10 cellular contexts compared by ENCODE assay signal in the genomic region with DNA sequence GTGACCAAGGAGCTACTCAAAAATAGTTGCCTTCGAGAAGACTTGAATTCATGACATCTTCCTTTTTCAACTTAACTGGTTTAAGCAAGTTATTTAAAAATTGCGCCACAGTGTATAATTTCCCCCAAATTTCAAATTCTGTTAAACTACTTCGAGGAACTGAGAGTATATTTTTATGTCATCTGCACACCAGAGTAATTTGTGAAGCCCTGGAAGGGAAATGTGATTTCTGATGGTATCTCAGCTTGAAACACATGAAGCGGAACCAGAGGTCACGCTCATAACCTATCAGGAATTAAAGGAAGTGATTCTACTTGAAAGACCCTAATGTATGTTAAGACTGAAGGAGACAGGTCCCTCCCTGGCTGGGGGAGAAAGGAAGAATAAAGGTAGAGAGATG. TPM values are rescaled to one million over a fixed set of nuclear protein-coding genes. Genes with fewer than 3 reads are reported as not detected.
DNase-seq lines count a peak whose midpoint lies in the region; ATAC-seq, FAIRE-seq and TF ChIP-seq lines count a peak whose summit lies in the region.
"Had no signal": no experiment of that assay in that cellular context is flagged by ENCODE, and none has a peak within 500 bp of the region (broad histone marks: within the 10 kb centered on the region; RNA-seq: fewer than 3 reads in every experiment).

No MANE protein-coding gene starts in this region.

- H2BK15ac ChIP-seq in H1 (ENCODE audit: low read length), result no peak overlapping the region

- no peak overlapping the region for H2BK12ac ChIP-seq in H1 (ENCODE audit: low read depth, low read length)

- POLR2A ChIA-PET in H1 (lab: Charles Lee; ENCODE audit: partially characterized antibody), result no interaction called here

- no peaks in the 10 kb centered on the region for H4K20me1 ChIP-seq in H1 (replicated peaks in 1 of 2; ENCODE audit: control insufficient read depth in 1 of 2, insufficient read depth in 2 of 2, low read length in 2 of 2)

- H3K56ac ChIP-seq in H1 (replicated peaks; ENCODE audit: insufficient read length, low read depth, low read length), result no peak overlapping the region

- H3K79me2 ChIP-seq in H1 (ENCODE audit: control insufficient read depth in 1 of 2, insufficient read depth in 2 of 2, low read length in 2 of 2), result no peaks in the 10 kb centered on the region

- H3K23ac ChIP-seq in H1 (ENCODE audit: insufficient read length), result no peak overlapping the region

- H3K4me3 ChIP-seq in H1 (ENCODE audit: extremely low read depth in 1 of 4, insufficient read depth in 2 of 4, low read depth in 3 of 4, low read length in 4 of 4), result no peak overlapping the region
- H3K4me3 ChIP-seq in tibial artery, result no peak overlapping the region
- H3K4me3 ChIP-seq in esophagus squamous epithelium, result no peak overlapping the region
- H3K4me3 ChIP-seq: PC-9 had no signal

- TF ChIP-seq CTCF in GM13977 (IDR thresholded peaks at IDR 0.05; ENCODE audit: extremely low read depth, insufficient read depth, missing control alignments) (no peak), H1 (IDR thresholded peaks at IDR 0.05; ENCODE audit: control extremely low read depth in 1 of 3, insufficient read depth in 1 of 3, low read depth in 1 of 3, low read length in 3 of 3) (no peak), tibial artery (IDR thresholded peaks at IDR 0.05) (no peak), esophagus squamous epithelium (IDR thresholded peaks at IDR 0.05) (no peak), foreskin keratinocyte (conservative IDR thresholded peaks at IDR 0.05) (no peak)

- no peaks in the 10 kb centered on the region for H3K23me2 ChIP-seq in H1 (ENCODE audit: low read depth, low read length)

- H3K4ac ChIP-seq in H1 (replicated peaks; ENCODE audit: insufficient read length, low read depth, low read length), result no peak overlapping the region

- H3K27ac ChIP-seq in H1 (ENCODE audit: low read depth, low read length) (no peak overlapping the region), tibial artery (no peak overlapping the region), esophagus squamous epithelium (no peak overlapping the region), foreskin keratinocyte (no peak overlapping the region)
- H3K27ac ChIP-seq: PC-9 had no signal

- no peaks in the 10 kb centered on the region for H3K36me3 ChIP-seq in H1 (ENCODE audit: control insufficient read depth in 2 of 4, insufficient read depth in 4 of 4, low read length in 3 of 4)
- no peaks in the 10 kb centered on the region for H3K36me3 ChIP-seq in tibial artery
- no peaks in the 10 kb centered on the region for H3K36me3 ChIP-seq in esophagus squamous epithelium

- H3K14ac ChIP-seq in H1 (ENCODE audit: insufficient read length), result no peak overlapping the region

- no peak overlapping the region for H2BK20ac ChIP-seq in H1 (ENCODE audit: low read length)

- TF ChIP-seq POLR2A in H1 (IDR thresholded peaks at IDR 0.05; ENCODE audit: control extremely low read depth in 1 of 2, low read depth in 2 of 2, low read length in 2 of 2), result no peak
- TF ChIP-seq POLR2A in esophagus squamous epithelium (IDR thresholded peaks at IDR 0.05), result no peak

- CTCF ChIA-PET in H1 (lab: Charles Lee; ENCODE audit: partially characterized antibody), result interaction anchor here (0.8 to 2.5 kb wide), 2 partner anchors 22 to 106 kb away, joined by 4 to 11 read pairs; no protein-coding TSS in a partner anchor

- H3K4me1 ChIP-seq in H1 (replicated peaks in 1 of 4; ENCODE audit: control insufficient read depth in 3 of 4, insufficient read depth in 4 of 4, low read length in 3 of 4), result peaks cover 0 to 2% (median under 1%) of the 10 kb centered on the region in 4 experiments; a peak in 1 of 7 replicates
- H3K4me1 ChIP-seq in tibial artery, result no peaks in the 10 kb centered on the region
- peaks cover 0 to 1% (median 1%) of the 10 kb centered on the region in 3 donors for H3K4me1 ChIP-seq in esophagus squamous epithelium
- H3K4me1 ChIP-seq in foreskin keratinocyte, result no peaks in the 10 kb centered on the region

- H3K9me3 ChIP-seq in H1 (ENCODE audit: insufficient read depth in 2 of 2, low read depth in 1 of 2, low read length in 1 of 2) (no peaks in the 10 kb centered on the region), tibial artery (no peaks in the 10 kb centered on the region), esophagus squamous epithelium (no peaks in the 10 kb centered on the region)

- H3K79me1 ChIP-seq in H1 (ENCODE audit: low read depth, low read length), result no peaks in the 10 kb centered on the region

- no peak for TF ChIP-seq RAD21 in H1 (IDR thresholded peaks at IDR 0.05 in 1 of 2, conservative IDR thresholded peaks at IDR 0.05 in 1 of 2; ENCODE audit: low read depth in 2 of 2, low read length in 2 of 2)

- no peak overlapping the region for H2AK5ac ChIP-seq in H1 (ENCODE audit: low read depth, low read length)

- no peak overlapping the region for H4K91ac ChIP-seq in H1 (replicated peaks; ENCODE audit: insufficient read length, low read length)

- no peak overlapping the region for H2BK5ac ChIP-seq in H1 (ENCODE audit: low read depth, low read length)

- DNase-seq in GM13977 (ENCODE audit: low spot score) (peak; percentile 40), H1 (ENCODE audit: low read depth in 1 of 2, low spot score in 2 of 2) (no peak), tibial artery (no peak), COLO829 (ENCODE audit: low spot score) (no peak), esophagus squamous epithelium (lab: John Stamatoyannopoulos, UW) (no peak), foreskin keratinocyte (no peak)
- DNase-seq: PC-9 had no signal

- no peak for FAIRE-seq in H1 (lab: Jason Lieb, UNC)
- FAIRE-seq: keratinocyte had no signal

- intact Hi-C loops in tibial artery (cut with DNase I; ENCODE audit: low total_unique reads), result no loop called here
- intact Hi-C loops in esophagus squamous epithelium (cut with DNase I), result no loop called here

- 0 out of 2 replicates have a peak overlapping the region, but pooled peaks have one; percentile 68 for H2AFZ ChIP-seq in H1 (ENCODE audit: low read length)
- H2AFZ ChIP-seq: PC-9 had no signal

- H3K18ac ChIP-seq in H1 (ENCODE audit: extremely low read depth, low read length), result no peak overlapping the region

- no peak overlapping the region for H3K4me2 ChIP-seq in H1 (ENCODE audit: insufficient read depth in 1 of 2, low read depth in 2 of 2, low read length in 2 of 2)
- H3K4me2 ChIP-seq: PC-9 had no signal

- in situ Hi-C loops in GM13977 (cut with MboI; ENCODE audit: low pct_unique_long_range_greater_than_20kb, low sequenced_read_pairs, unreplicated experiment), result no loop called here

- 92% methylated on average over 5 of the region's 5 CpGs; no CpG with 5 or more reads in 1 of the 2 experiments for WGBS in H1 (ENCODE audit: extremely low coverage in 1 of 2, insufficient coverage in 1 of 2, insufficient read length in 1 of 2, insufficient replicate concordance in 2 of 2, low coverage in 1 of 2, low lambda C conversion rate in 2 of 2, missing lambda C conversion rate in 1 of 2), 2 experiments
- WGBS in esophagus squamous epithelium, 2 donors, result 70 to 84% methylated on average over 5 of the region's 5 CpGs

- no peak overlapping the region for H2BK120ac ChIP-seq in H1 (replicated peaks; ENCODE audit: low read depth, low read length)

- ATAC-seq in GM21381 (IDR thresholded peaks at IDR 0.05; ENCODE audit: unreplicated experiment) (peak; percentile 63), HG03175 (IDR thresholded peaks at IDR 0.05; ENCODE audit: unreplicated experiment) (peak; percentile 79), foreskin keratinocyte (no peak)

- no peak overlapping the region for H3K9ac ChIP-seq in H1 (replicated peaks in 1 of 4; ENCODE audit: extremely low read depth in 1 of 4, low read depth in 3 of 4, low read length in 3 of 4)

- H4K8ac ChIP-seq in H1 (ENCODE audit: extremely low read depth, insufficient read depth, low read length), result no peak overlapping the region

- H3K27me3 ChIP-seq in H1 (replicated peaks in 1 of 4; ENCODE audit: control insufficient read depth in 3 of 4, extremely low read depth in 1 of 4, insufficient read depth in 3 of 4, low read length in 3 of 4) (no peaks in the 10 kb centered on the region), tibial artery (peaks cover 0 to 4% of the 10 kb centered on the region in 2 donors), esophagus squamous epithelium (peaks cover 0 to 34% (median 0%) of the 10 kb centered on the region in 4 donors), foreskin keratinocyte (peaks cover 8% of the 10 kb centered on the region)

- no peak overlapping the region for H4K5ac ChIP-seq in H1 (ENCODE audit: insufficient read length, low read depth, low read length)

- TF ChIP-seq EP300 in H1 (IDR thresholded peaks at IDR 0.05; ENCODE audit: borderline replicate concordance in 1 of 2, low read depth in 2 of 2, low read length in 2 of 2), result no peak

TF ChIP-seq in H1, 55 proteins besides CTCF, POLR2A, EP300 and RAD21:
- TF ChIP-seq POLR2AphosphoS5 (IDR thresholded peaks at IDR 0.05; ENCODE audit: low read depth, low read length), result no peak
- no peak for TF ChIP-seq TAF1 (IDR thresholded peaks at IDR 0.05; ENCODE audit: low read depth, low read length)
- no peak for TF ChIP-seq RNF2 (IDR thresholded peaks at IDR 0.05; ENCODE audit: borderline replicate concordance, low read depth, low read length, missing control alignments, poor library complexity, severe bottlenecking)
- no peak for TF ChIP-seq POU5F1 (IDR thresholded peaks at IDR 0.05; ENCODE audit: low read depth, low read length)
- TF ChIP-seq MAFK (IDR thresholded peaks at IDR 0.05; ENCODE audit: low read depth, low read length), result no peak
- TF ChIP-seq SUZ12 (IDR thresholded peaks at IDR 0.05; ENCODE audit: low read length), result no peak
- no peak for TF ChIP-seq CBX5 (IDR thresholded peaks at IDR 0.05; ENCODE audit: low read depth, low read length)
TF ChIP-seq in H1: peak in this region for 0.

RNA-seq across cellular contexts. Expression of a gene that starts 33.9 kb away (rescaled TPM):
- 85.9 and 86.5 TPM in 2 replicates for total RNA-seq in H1 (2021; fragmentation: NEBNext Ultra II Directional; extraction: Animal tissue kit (Norgen Biotek cat#: 25700))
- polyA plus RNA-seq in H1 (2011; rRNA removed) (31.7 and 61.7 TPM in 2 replicates), foreskin keratinocyte (45.2 and 45.6 TPM in 2 replicates)
- 87.1 TPM for polyA plus RNA-seq in H1 (2011; cell fraction: cytosol; rRNA removed)
- polyA plus RNA-seq in H1 (2011; cell fraction: nucleus; rRNA removed), result 13.3 TPM
- polyA plus RNA-seq in H1 (2012, experiment 1 of 2), result 79.5 to 95.7 TPM (median 86.4 TPM) in 4 replicates
- 9.9 TPM for polyA plus RNA-seq in H1 (2012, experiment 2 of 2)
- polyA plus RNA-seq in H1 (2013, experiment 1 of 2), result 107 TPM
- polyA plus RNA-seq in H1 (2013, experiment 2 of 2), result 98.6 TPM
- polyA minus RNA-seq in H1 (2011; rRNA and poly(A)+ RNA removed), result 48.9 and 59.0 TPM in 2 replicates
- polyA minus RNA-seq in H1 (2011; cell fraction: cytosol; rRNA and poly(A)+ RNA removed), result 57.3 TPM
- polyA minus RNA-seq in H1 (2011; cell fraction: nucleus; rRNA and poly(A)+ RNA removed), result 35.7 TPM
- total RNA-seq in esophagus squamous epithelium (100 to 1,000 TPM in 1 of 4 donors, 10 to 100 TPM in 3; 38.4 to 104 (median 84.3) TPM), foreskin keratinocyte (74.8 and 77.5 TPM in 2 replicates)
